Comparison of ENCODE assay signal across 9 cellular contexts in the genomic region with DNA sequence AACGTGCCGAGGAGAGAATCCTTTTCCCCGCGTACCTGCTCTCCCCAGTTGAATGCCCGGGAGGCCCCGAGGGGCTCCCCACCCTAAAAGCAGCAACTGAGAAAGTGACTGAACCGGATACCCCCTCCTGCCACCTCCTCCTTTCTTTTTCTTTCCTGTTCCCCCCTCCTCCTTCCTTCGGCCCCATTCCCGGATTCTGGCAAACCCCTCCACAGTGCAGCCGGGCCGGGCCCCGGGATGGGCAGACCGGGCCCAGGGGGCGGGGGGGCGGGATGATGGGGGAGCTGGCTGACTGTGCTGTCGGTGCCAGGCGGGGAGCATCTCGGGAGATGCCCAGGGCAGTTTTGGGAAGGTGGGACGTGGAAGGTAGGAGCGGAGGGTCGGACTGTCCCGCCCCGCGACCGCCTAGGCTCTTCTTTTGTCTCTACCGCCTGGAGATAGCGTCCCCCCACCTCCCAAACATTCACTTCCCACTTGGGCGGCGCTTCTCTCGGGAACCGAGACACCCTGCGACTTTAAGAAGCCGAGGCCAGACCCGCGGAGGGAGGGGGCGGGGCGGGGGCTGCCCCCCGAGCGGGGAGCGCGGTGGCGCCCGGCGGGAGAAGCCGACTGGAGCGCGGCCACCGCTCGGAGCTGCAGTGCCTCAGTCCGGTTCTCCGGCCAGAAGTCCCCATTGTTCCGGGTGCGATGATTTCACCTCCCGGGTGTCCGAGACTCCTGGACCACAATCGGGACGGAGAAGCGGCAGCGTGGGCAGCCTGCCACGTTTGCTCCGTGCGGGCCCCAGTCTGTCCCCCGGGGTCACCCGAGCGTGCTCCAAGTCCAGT. TPM values are rescaled to one million over a fixed set of nuclear protein-coding genes. Genes with fewer than 3 reads are reported as not detected.
A peak's percentile ranks its signal among the peaks of the same experiment; 100 is the strongest.
DNase-seq lines count a peak whose midpoint lies in the region; ATAC-seq, FAIRE-seq and TF ChIP-seq lines count a peak whose summit lies in the region.
"Had no signal": no experiment of that assay in that cellular context is flagged by ENCODE, and none has a peak within 500 bp of the region (broad histone marks: within the 10 kb centered on the region; RNA-seq: fewer than 3 reads in every experiment).

No MANE protein-coding gene starts in this region.

- TF ChIP-seq EP300 in A549 (IDR thresholded peaks at IDR 0.05) = no peak

- H3K9me3 ChIP-seq in A549 = no peaks in the 10 kb centered on the region
- no peaks in the 10 kb centered on the region for H3K9me3 ChIP-seq in right cardiac atrium (ENCODE audit: control insufficient read depth, low read length)
- peaks cover 0 to 10% (median 0%) of the 10 kb centered on the region in 8 donors for H3K9me3 ChIP-seq in spleen

- no peak for FAIRE-seq in A549 (lab: Jason Lieb, UNC)

- POLR2A ChIA-PET in A549 (lab: Yijun Ruan, JAX) = interaction anchor here (0.7 to 2.7 kb wide), 3 partner anchors 9 to 537 kb away, joined by 5 to 23 read pairs (median 9); a partner anchor contains a TSS

- CTCF ChIA-PET in A549 (lab: Yijun Ruan, JAX) = interaction anchor here (0.7 to 1.7 kb wide), 4 partner anchors 7 to 368 kb away, joined by 3 to 8 read pairs (median 4); no protein-coding TSS in a partner anchor

- H3K4me3 ChIP-seq in A549 (peak overlapping the region; percentile 71), GM12875 (ENCODE audit: low read depth, low read length) (peak overlapping the region; percentile 77), right cardiac atrium (ENCODE audit: low read length) (peak overlapping the region; percentile 21), spleen (peak overlapping the region in 7 of 8 donors; percentile 28 to 68 (median 35))

- H3K4me2 ChIP-seq in A549 = peak overlapping the region; percentile 89

- ATAC-seq in A549 (peak; percentile 23 to 55), right cardiac atrium (peak; percentile 12 to 17)

- H3K27ac ChIP-seq in A549 = peak overlapping the region; percentile 88 to 98
- peak overlapping the region; percentile 89 for H3K27ac ChIP-seq in VCaP
- no peak overlapping the region for H3K27ac ChIP-seq in right cardiac atrium (ENCODE audit: low read length)
- H3K27ac ChIP-seq in spleen = no peak overlapping the region

- TF ChIP-seq POLR2A in A549 (IDR thresholded peaks at IDR 0.05; ENCODE audit: low read length) (peak; percentile 64; the same call in 1 of the 2 replicates), spleen (IDR thresholded peaks at IDR 0.05) (no peak)

- H3K27me3 ChIP-seq in right cardiac atrium (ENCODE audit: control insufficient read depth, insufficient read depth) (no peaks in the 10 kb centered on the region), spleen (replicated peaks in 1 of 7) (peaks cover 63 to 100% (median 100%) of the 10 kb centered on the region in 7 donors)

- peaks cover 24% of the 10 kb centered on the region for H3K4me1 ChIP-seq in A549
- peaks cover 5% of the 10 kb centered on the region for H3K4me1 ChIP-seq in right cardiac atrium (ENCODE audit: control insufficient read depth, insufficient read depth, low read length)
- H3K4me1 ChIP-seq in spleen = peaks cover 30 to 74% (median 51%) of the 10 kb centered on the region in 6 donors

- no peak for TF ChIP-seq RAD21 in A549 (conservative IDR thresholded peaks at IDR 0.05 in 1 of 2, IDR thresholded peaks at IDR 0.05 in 1 of 2)

- DNase-seq in A549 (ENCODE audit: low read depth in 1 of 2, low spot score in 1 of 2) (peak; percentile 43 to 45), right cardiac atrium (peak in 1 of 3 donors; percentile 52), spleen (peak; percentile 78), HT-29 (ENCODE audit: low spot score) (no peak), cerebellar nuclear complex (lab: John Stamatoyannopoulos, UW) (no peak)
- DNase-seq in activated CD4-positive, alpha-beta T cell treated with anti-CD3 and anti-CD28 coated beads for 48 hours = no peak

- WGBS in A549 (ENCODE audit: missing lambda C conversion rate) = 15% methylated on average over 36 of the region's 65 CpGs
- 3% methylated on average over 65 of the region's 65 CpGs for WGBS in right cardiac atrium
- WGBS in spleen, 5 donors = 3 to 7% (median 3%) methylated on average over 49 to 65 of the region's 65 CpGs

- H3K36me3 ChIP-seq in spleen = no peaks in the 10 kb centered on the region

- intact Hi-C loops in right cardiac atrium (cut with DNase I) (no loop called here), spleen (cut with DNase I; ENCODE audit: low total_unique reads) (no loop called here)

- no peak for TF ChIP-seq CTCF in A549 (IDR thresholded peaks at IDR 0.05)
- no peak for TF ChIP-seq CTCF in GM12875 (IDR thresholded peaks at IDR 0.05; ENCODE audit: borderline replicate concordance, insufficient read depth, low read depth, low read length)
- TF ChIP-seq CTCF in VCaP (conservative IDR thresholded peaks at IDR 0.05) = no peak
- TF ChIP-seq CTCF in spleen (IDR thresholded peaks at IDR 0.05 in 8 of 11, conservative IDR thresholded peaks at IDR 0.05 in 3 of 11) = no peak

TF ChIP-seq in A549, 52 proteins besides CTCF, POLR2A, EP300 and RAD21:
- TF ChIP-seq JUN (IDR thresholded peaks at IDR 0.05) (peak in 1 of 2 experiments; percentile 45; a peak in 1 of 5 replicates), PHF8 (IDR thresholded peaks at IDR 0.05; ENCODE audit: borderline replicate concordance, low read depth) (no peak)
- TF ChIP-seq, protein P1, sequence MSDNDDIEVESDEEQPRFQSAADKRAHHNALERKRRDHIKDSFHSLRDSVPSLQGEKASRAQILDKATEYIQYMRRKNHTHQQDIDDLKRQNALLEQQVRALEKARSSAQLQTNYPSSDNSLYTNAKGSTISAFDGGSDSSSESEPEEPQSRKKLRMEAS (IDR thresholded peaks at IDR 0.05) = peak; percentile 50; the same call in 1 of the 2 replicates
- TF ChIP-seq, protein P2, sequence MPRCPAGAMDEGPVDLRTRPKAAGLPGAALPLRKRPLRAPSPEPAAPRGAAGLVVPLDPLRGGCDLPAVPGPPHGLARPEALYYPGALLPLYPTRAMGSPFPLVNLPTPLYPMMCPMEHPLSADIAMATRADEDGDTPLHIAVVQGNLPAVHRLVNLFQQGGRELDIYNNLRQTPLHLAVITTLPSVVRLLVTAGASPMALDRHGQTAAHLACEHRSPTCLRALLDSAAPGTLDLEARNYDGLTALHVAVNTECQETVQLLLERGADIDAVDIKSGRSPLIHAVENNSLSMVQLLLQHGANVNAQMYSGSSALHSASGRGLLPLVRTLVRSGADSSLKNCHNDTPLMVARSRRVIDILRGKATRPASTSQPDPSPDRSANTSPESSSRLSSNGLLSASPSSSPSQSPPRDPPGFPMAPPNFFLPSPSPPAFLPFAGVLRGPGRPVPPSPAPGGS (IDR thresholded peaks at IDR 0.05) = peak; percentile 72; the same call in 2 of the 3 replicates

RNA-seq across cellular contexts. Expression of a gene that starts 8.2 kb away (rescaled TPM):
- polyA plus RNA-seq in A549 (2011; rRNA removed) (0.04 TPM in 2 replicates), A549 (2017; fragmentation: RNase III; extraction: RNeasy Plus Mini Kit Qiagen cat#74134 plus additional on column Dnase treatment) (0.17 to 0.25 TPM (median 0.19 TPM) in 3 replicates), right cardiac atrium (not detected), spleen (under 1 TPM in 1 of 3 donors, not detected in 2; 0.06 TPM)
- 0.22 and 0.41 TPM in 2 replicates for polyA plus RNA-seq in A549 (2012; cell fraction: cytosol; rRNA removed)
- polyA plus RNA-seq in A549 (2012; cell fraction: nucleus; rRNA removed) = 0.44 and 0.60 TPM in 2 replicates
- not detected in 2 replicates for polyA minus RNA-seq in A549 (2011; rRNA and poly(A)+ RNA removed)
- total RNA-seq in right cardiac atrium (not detected), spleen (not detected)
- total RNA-seq in HT-29 (2014; rRNA removed; shearing (Covaris generic)) = not detected in 2 replicates

RNA-seq across cellular contexts. Expression of a gene that starts 9.2 kb away (rescaled TPM):
- polyA plus RNA-seq in A549 (2011; rRNA removed) (0.53 and 1.1 TPM in 2 replicates), A549 (2017; fragmentation: RNase III; extraction: RNeasy Plus Mini Kit Qiagen cat#74134 plus additional on column Dnase treatment) (2.4 to 2.9 TPM (median 2.5 TPM) in 3 replicates), right cardiac atrium (0.23 TPM), spleen (under 1 TPM in 1 of 3 donors, not detected in 2; 0.16 TPM)
- 3.2 and 4.7 TPM in 2 replicates for polyA plus RNA-seq in A549 (2012; cell fraction: cytosol; rRNA removed)
- polyA plus RNA-seq in A549 (2012; cell fraction: nucleus; rRNA removed) = 7.7 and 10.3 TPM in 2 replicates
- 0.24 and 1.2 TPM in 2 replicates for polyA minus RNA-seq in A549 (2011; rRNA and poly(A)+ RNA removed)
- total RNA-seq in right cardiac atrium (under 1 TPM in 2 of 4 donors, not detected in 2; 0.18 to 0.23 TPM), spleen (not detected)
- total RNA-seq in HT-29 (2014; rRNA removed; shearing (Covaris generic)) = 0.08 and 0.18 TPM in 2 replicates
- total RNA-seq: lung microvascular endothelial cell had no signal

Comparison
In these comparisons a context has a peak if more than half of its experiments do, and no peak if none do; other contexts are left out.
1. DNase-seq: peak in A549 (2 of 2) and spleen (single experiment); none in HT-29 (single experiment), cerebellar nuclear complex (0 of 2) and activated CD4-positive, alpha-beta T cell treated with anti-CD3 and anti-CD28 coated beads for 48 hours (single experiment).
2. H3K27ac ChIP-seq: peak in A549 (2 of 2) and VCaP (single experiment); none in right cardiac atrium (single experiment) and spleen (0 of 8).
3. H3K4me3 ChIP-seq: peak in every context shown above with its lines; median percentile 77 in GM12875; 71 in A549; 35 in spleen; 21 in right cardiac atrium.